In the genomic region with DNA sequence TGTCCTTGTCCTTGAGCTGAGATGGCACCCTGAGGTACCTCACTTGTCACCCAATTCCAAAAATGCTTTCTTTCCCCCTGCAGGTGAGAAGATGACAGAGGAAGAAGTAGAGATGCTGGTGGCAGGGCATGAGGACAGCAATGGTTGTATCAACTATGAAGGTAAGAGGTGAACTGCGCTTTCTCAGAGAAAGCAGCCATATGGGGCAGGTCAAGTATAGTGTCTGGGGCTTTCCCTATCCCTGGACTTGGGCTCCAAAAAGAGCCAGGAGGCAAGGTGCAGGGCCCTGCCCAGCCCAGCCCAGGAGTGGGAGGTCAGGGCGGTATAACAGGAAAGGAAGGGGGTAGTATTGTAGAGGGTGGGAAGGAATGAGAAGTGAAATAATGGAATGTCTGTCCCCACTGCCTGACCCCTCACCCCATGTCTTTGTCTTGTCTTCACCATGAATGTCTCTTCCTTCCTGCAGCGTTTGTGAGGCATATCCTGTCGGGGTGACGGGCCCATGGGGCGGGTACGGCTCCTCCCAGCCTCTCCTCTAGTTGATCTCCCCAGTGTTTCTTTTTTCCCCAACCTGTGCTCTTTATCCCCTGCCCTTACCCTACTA, we compare ENCODE assay signal across 8 cellular contexts. TPM values are rescaled to one million over a fixed set of nuclear protein-coding genes. Genes with fewer than 3 reads are reported as not detected.
A peak's percentile ranks its signal among the peaks of the same experiment; 100 is the strongest.
DNase-seq lines count a peak whose midpoint lies in the region; ATAC-seq and TF ChIP-seq lines count a peak whose summit lies in the region.

No MANE protein-coding gene starts in this region.

- DNase-seq in adipocyte (ENCODE audit: low read depth) (no peak), left colon (peak in 1 of 2 donors; percentile 54), cerebellar cortex (ENCODE audit: low spot score) (no peak)
- DNase-seq in stimulated activated CD8-positive, alpha-beta memory T cell treated with anti-CD3 and anti-CD28 coated beads, Interleukin-12 subunit alpha, Interleukin-12 subunit beta, amount 100 ng/mL, for 24 hours (ENCODE audit: extremely low read depth): peak; percentile 21

- peaks cover 15% of the 10 kb centered on the region for H4K20me1 ChIP-seq in DOHH2 (ENCODE audit: control insufficient read depth, insufficient read depth, low read depth, low read length)

- no peak for ATAC-seq in SK-N-SH treated with all-trans-retinoic acid at 6 μM for 48 hours
- ATAC-seq in left colon: peak; percentile 3
- ATAC-seq in HG02623 (IDR thresholded peaks at IDR 0.05; ENCODE audit: unreplicated experiment): no peak
- no peak for ATAC-seq in HG02885 (IDR thresholded peaks at IDR 0.05; ENCODE audit: poor library complexity, unreplicated experiment)

- H3F3A ChIP-seq in DOHH2 (ENCODE audit: control insufficient read depth, insufficient read depth): peaks cover 28% of the 10 kb centered on the region

- no peak for TF ChIP-seq CTCF in DOHH2 (IDR thresholded peaks at IDR 0.05; ENCODE audit: low read depth, low read length, poor library complexity, severe bottlenecking)

- H3K9ac ChIP-seq in adipocyte (ENCODE audit: low read length): peak overlapping the region; percentile 100

- H3K9me2 ChIP-seq in DOHH2 (replicated peaks; ENCODE audit: control insufficient read depth, low read length): no peaks in the 10 kb centered on the region

- H3K4me3 ChIP-seq in DOHH2 (ENCODE audit: low read length) (peak overlapping the region; percentile 91), adipocyte (ENCODE audit: low read length) (peak overlapping the region; percentile 98)

- H3K36me3 ChIP-seq in DOHH2 (ENCODE audit: control insufficient read depth, low read length): peaks cover 77% of the 10 kb centered on the region
- peaks cover 58% of the 10 kb centered on the region for H3K36me3 ChIP-seq in adipocyte (ENCODE audit: control insufficient read depth, insufficient read depth, low read length, severe bottlenecking)

- H3K79me2 ChIP-seq in DOHH2 (ENCODE audit: control insufficient read depth, low read length): peaks cover 48% of the 10 kb centered on the region

- H3K27me3 ChIP-seq in DOHH2 (ENCODE audit: control insufficient read depth, low read length): no peaks in the 10 kb centered on the region
- no peaks in the 10 kb centered on the region for H3K27me3 ChIP-seq in adipocyte (replicated peaks; ENCODE audit: control insufficient read depth, insufficient read depth, low read length)

- H3K27ac ChIP-seq in DOHH2 (ENCODE audit: low read depth, low read length): peak overlapping the region; percentile 72; the same call in 1 of the 2 replicates

- H3K4me2 ChIP-seq in DOHH2 (ENCODE audit: low read length): peak overlapping the region; percentile 94

- intact Hi-C loops in left colon (cut with DNase I, micrococcal nuclease): loop anchor here in 1 of 2 donors (5.0 kb wide), 1 partner anchor 33 kb away; a partner anchor contains a TSS

- peaks cover 35% of the 10 kb centered on the region for H3K4me1 ChIP-seq in DOHH2 (ENCODE audit: control insufficient read depth, low read length)
- H3K4me1 ChIP-seq in adipocyte (ENCODE audit: control insufficient read depth, insufficient read depth, low read length): peaks cover 31% of the 10 kb centered on the region

- no peaks in the 10 kb centered on the region for H3K9me3 ChIP-seq in DOHH2 (ENCODE audit: control insufficient read depth, insufficient read depth, low read length)
- no peaks in the 10 kb centered on the region for H3K9me3 ChIP-seq in adipocyte (ENCODE audit: control insufficient read depth, low read length)

TF ChIP-seq in SK-N-SH treated with all-trans-retinoic acid at 6 μM for 48 hours, 23 proteins besides CTCF, POLR2A, EP300 and RAD21:
- TF ChIP-seq, protein P1, sequence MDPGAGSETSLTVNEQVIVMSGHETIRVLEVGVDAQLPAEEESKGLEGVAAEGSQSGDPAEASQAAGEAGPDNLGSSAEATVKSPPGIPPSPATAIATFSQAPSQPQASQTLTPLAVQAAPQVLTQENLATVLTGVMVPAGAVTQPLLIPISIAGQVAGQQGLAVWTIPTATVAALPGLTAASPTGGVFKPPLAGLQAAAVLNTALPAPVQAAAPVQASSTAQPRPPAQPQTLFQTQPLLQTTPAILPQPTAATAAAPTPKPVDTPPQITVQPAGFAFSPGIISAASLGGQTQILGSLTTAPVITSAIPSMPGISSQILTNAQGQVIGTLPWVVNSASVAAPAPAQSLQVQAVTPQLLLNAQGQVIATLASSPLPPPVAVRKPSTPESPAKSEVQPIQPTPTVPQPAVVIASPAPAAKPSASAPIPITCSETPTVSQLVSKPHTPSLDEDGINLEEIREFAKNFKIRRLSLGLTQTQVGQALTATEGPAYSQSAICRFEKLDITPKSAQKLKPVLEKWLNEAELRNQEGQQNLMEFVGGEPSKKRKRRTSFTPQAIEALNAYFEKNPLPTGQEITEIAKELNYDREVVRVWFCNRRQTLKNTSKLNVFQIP (CRISPR knock-in tag; IDR thresholded peaks at IDR 0.05; ENCODE audit: borderline replicate concordance, low read depth): no peak
- 0 out of 2 replicates have a peak, but pooled peaks have one; percentile 18 for TF ChIP-seq RARB (CRISPR knock-in tag; IDR thresholded peaks at IDR 0.05)
- TF ChIP-seq ESRRG (CRISPR knock-in tag; IDR thresholded peaks at IDR 0.05): no peak
- TF ChIP-seq, protein P2, sequence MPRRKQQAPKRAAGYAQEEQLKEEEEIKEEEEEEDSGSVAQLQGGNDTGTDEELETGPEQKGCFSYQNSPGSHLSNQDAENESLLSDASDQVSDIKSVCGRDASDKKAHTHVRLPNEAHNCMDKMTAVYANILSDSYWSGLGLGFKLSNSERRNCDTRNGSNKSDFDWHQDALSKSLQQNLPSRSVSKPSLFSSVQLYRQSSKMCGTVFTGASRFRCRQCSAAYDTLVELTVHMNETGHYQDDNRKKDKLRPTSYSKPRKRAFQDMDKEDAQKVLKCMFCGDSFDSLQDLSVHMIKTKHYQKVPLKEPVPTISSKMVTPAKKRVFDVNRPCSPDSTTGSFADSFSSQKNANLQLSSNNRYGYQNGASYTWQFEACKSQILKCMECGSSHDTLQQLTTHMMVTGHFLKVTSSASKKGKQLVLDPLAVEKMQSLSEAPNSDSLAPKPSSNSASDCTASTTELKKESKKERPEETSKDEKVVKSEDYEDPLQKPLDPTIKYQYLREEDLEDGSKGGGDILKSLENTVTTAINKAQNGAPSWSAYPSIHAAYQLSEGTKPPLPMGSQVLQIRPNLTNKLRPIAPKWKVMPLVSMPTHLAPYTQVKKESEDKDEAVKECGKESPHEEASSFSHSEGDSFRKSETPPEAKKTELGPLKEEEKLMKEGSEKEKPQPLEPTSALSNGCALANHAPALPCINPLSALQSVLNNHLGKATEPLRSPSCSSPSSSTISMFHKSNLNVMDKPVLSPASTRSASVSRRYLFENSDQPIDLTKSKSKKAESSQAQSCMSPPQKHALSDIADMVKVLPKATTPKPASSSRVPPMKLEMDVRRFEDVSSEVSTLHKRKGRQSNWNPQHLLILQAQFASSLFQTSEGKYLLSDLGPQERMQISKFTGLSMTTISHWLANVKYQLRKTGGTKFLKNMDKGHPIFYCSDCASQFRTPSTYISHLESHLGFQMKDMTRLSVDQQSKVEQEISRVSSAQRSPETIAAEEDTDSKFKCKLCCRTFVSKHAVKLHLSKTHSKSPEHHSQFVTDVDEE (CRISPR knock-in tag; IDR thresholded peaks at IDR 0.05): no peak
- TF ChIP-seq ZFP3 (CRISPR knock-in tag; IDR thresholded peaks at IDR 0.05): no peak
- TF ChIP-seq, protein P3, sequence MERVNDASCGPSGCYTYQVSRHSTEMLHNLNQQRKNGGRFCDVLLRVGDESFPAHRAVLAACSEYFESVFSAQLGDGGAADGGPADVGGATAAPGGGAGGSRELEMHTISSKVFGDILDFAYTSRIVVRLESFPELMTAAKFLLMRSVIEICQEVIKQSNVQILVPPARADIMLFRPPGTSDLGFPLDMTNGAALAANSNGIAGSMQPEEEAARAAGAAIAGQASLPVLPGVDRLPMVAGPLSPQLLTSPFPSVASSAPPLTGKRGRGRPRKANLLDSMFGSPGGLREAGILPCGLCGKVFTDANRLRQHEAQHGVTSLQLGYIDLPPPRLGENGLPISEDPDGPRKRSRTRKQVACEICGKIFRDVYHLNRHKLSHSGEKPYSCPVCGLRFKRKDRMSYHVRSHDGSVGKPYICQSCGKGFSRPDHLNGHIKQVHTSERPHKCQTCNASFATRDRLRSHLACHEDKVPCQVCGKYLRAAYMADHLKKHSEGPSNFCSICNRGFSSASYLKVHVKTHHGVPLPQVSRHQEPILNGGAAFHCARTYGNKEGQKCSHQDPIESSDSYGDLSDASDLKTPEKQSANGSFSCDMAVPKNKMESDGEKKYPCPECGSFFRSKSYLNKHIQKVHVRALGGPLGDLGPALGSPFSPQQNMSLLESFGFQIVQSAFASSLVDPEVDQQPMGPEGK (CRISPR knock-in tag; IDR thresholded peaks at IDR 0.05; ENCODE audit: borderline replicate concordance): no peak
- no peak for TF ChIP-seq BACH2 (CRISPR knock-in tag; IDR thresholded peaks at IDR 0.05; ENCODE audit: borderline replicate concordance)
TF ChIP-seq in SK-N-SH treated with all-trans-retinoic acid at 6 μM for 48 hours: peak in this region for 1.

RNA-seq across cellular contexts. Expression of a gene that starts 2.1 kb away (rescaled TPM):
- total RNA-seq in left colon: 1,000 to 10,000 TPM; 1,832 to 2,224 TPM

RNA-seq across cellular contexts. Expression of a gene that starts 7.9 kb away (rescaled TPM):
- 10 to 100 TPM; 17.1 to 21.9 TPM for total RNA-seq in left colon

RNA-seq across cellular contexts. Expression of a gene that starts 29.0 kb away (rescaled TPM):
- total RNA-seq in left colon: 10 to 100 TPM; 81.7 to 85.6 TPM

RNA-seq across cellular contexts. Expression of a gene that starts 32.2 kb away (rescaled TPM):
- total RNA-seq in left colon: 10 to 100 TPM; 44.4 to 48.6 TPM

RNA-seq across cellular contexts. Expression of a gene that starts 42.2 kb away (rescaled TPM):
- total RNA-seq in left colon: 1 to 10 TPM; 3.5 to 4.1 TPM
